In genomic region chr7:129908181-129908580, GRCh38 we compare ENCODE assay signal across 20 cellular contexts. TPM values are rescaled to one million over a fixed set of nuclear protein-coding genes. Genes with fewer than 3 reads are reported as not detected.
DNase-seq lines count a peak whose midpoint lies in the region; ATAC-seq, FAIRE-seq and TF ChIP-seq lines count a peak whose summit lies in the region.
"Had no signal": no experiment of that assay in that cellular context is flagged by ENCODE, and none has a peak within 500 bp of the region (broad histone marks: within the 10 kb centered on the region; RNA-seq: fewer than 3 reads in every experiment).

No MANE protein-coding gene starts in this region.

- H3K9ac ChIP-seq in SK-N-MC (ENCODE audit: insufficient read length) = peak overlapping the region; percentile 4

- no peak for FAIRE-seq in small intestine (lab: Jason Lieb, UNC)
- FAIRE-seq in frontal cortex (lab: Jason Lieb, UNC) = no peak
- FAIRE-seq: TTC549 had no signal

- peak overlapping the region in 3 of 7 donors; percentile 7 to 24 (median 10) for H3K4me3 Mint-ChIP-seq in CD8-positive, alpha-beta memory T cell
- H3K4me3 Mint-ChIP-seq: activated naive CD4-positive, alpha-beta T cell treated with anti-CD3 and anti-CD28 coated beads, Interleukin-2, amount 10 ng/mL, durations not matched to agents 7 days and 5 days; CD14-positive monocyte; nephron progenitor cell had no signal

- H3K9me3 Mint-ChIP-seq in CD8-positive, alpha-beta memory T cell = peaks cover 0 to 1% (median 0%) of the 10 kb centered on the region in 5 donors
- H3K9me3 Mint-ChIP-seq: CD14-positive monocyte; effector memory CD8-positive, alpha-beta T cell; nephron progenitor cell had no signal

- CTCF ChIA-PET in CD8-positive, alpha-beta memory T cell (lab: Charles Lee) = no interaction called here

- H3K27ac Mint-ChIP-seq in CD8-positive, alpha-beta memory T cell = peak overlapping the region in 5 of 8 donors; percentile 17 to 83 (median 58)
- H3K27ac Mint-ChIP-seq: CD14-positive monocyte, nephron progenitor cell had no signal

- no peaks in the 10 kb centered on the region for H3K9me3 ChIP-seq in CD8-positive, alpha-beta memory T cell (ENCODE audit: low read length)
- H3K9me3 ChIP-seq in SK-N-MC (ENCODE audit: low read depth, low read length) (no peaks in the 10 kb centered on the region), small intestine (ENCODE audit: control insufficient read depth, low read depth) (no peaks in the 10 kb centered on the region)
- H3K9me3 ChIP-seq: left lung had no signal

- H3K36me3 ChIP-seq in CD8-positive, alpha-beta memory T cell (ENCODE audit: insufficient read depth, low read length) = no peaks in the 10 kb centered on the region
- 0 out of 2 replicates have a peak, but pooled peaks cover 7% of the 10 kb centered on the region for H3K36me3 ChIP-seq in SK-N-MC (ENCODE audit: insufficient read depth, low read length)
- H3K36me3 ChIP-seq in small intestine (ENCODE audit: control insufficient read depth in 2 of 2, insufficient read depth in 2 of 2, low read length in 2 of 2) = no peaks in the 10 kb centered on the region

- H3K4me3 ChIP-seq in CD8-positive, alpha-beta memory T cell (ENCODE audit: low read length) = no peak overlapping the region
- H3K4me3 ChIP-seq in SK-N-MC = peak overlapping the region; percentile 66
- H3K4me3 ChIP-seq in fibroblast of the aortic adventitia (ENCODE audit: low read depth, low read length) = no peak overlapping the region
- H3K4me3 ChIP-seq in small intestine (ENCODE audit: low read depth in 1 of 2, low read length in 2 of 2) = no peak overlapping the region
- H3K4me3 ChIP-seq: left lung had no signal

- no peaks in the 10 kb centered on the region for H3K27me3 Mint-ChIP-seq in CD8-positive, alpha-beta memory T cell
- H3K27me3 Mint-ChIP-seq: activated naive CD4-positive, alpha-beta T cell treated with anti-CD3 and anti-CD28 coated beads, Interleukin-2, amount 10 ng/mL, durations not matched to agents 7 days and 5 days; effector memory CD8-positive, alpha-beta T cell had no signal

- TF ChIP-seq CTCF in fibroblast of the aortic adventitia (IDR thresholded peaks at IDR 0.05; ENCODE audit: insufficient read depth, low read length) = no peak

- peak; percentile 63 for DNase-seq in AG08395 (ENCODE audit: low spot score)
- no peak for DNase-seq in CD8-positive, alpha-beta memory T cell
- no peak for DNase-seq in SK-N-MC (ENCODE audit: low read depth, low spot score)
- peak; percentile 42 for DNase-seq in fibroblast of the aortic adventitia (ENCODE audit: low read depth)
- no peak for DNase-seq in small intestine
- no peak for DNase-seq in frontal cortex (ENCODE audit: low spot score in 2 of 2)
- no peak for DNase-seq in dedifferentiated amniotic fluid mesenchymal stem cell (ENCODE audit: extremely low spot score)
- DNase-seq: activated naive CD4-positive, alpha-beta T cell treated with anti-CD3 and anti-CD28 coated beads, Interleukin-2, amount 10 ng/mL, durations not matched to agents 7 days and 5 days; caudate nucleus; DND-41; effector memory CD8-positive, alpha-beta T cell; left lung; NCI-H187; NCI-H510A; nephron progenitor cell; right cardiac atrium; stimulated activated CD4-positive, alpha-beta T cell treated with anti-CD3 and anti-CD28 coated beads, Interleukin-1b, Interleukin-23, amount 100 ng/mL, for 48 hours had no signal

- H3K27me3 ChIP-seq in CD8-positive, alpha-beta memory T cell (ENCODE audit: insufficient read depth, low read length, poor library complexity, severe bottlenecking) = no peaks in the 10 kb centered on the region
- no peaks in the 10 kb centered on the region for H3K27me3 ChIP-seq in small intestine (ENCODE audit: control insufficient read depth in 2 of 2, insufficient read depth in 2 of 2, low read length in 2 of 2)
- H3K27me3 ChIP-seq: left lung had no signal

- H3K4me1 Mint-ChIP-seq in CD8-positive, alpha-beta memory T cell = peaks cover 68 to 88% (median 85%) of the 10 kb centered on the region in 3 donors

- peaks cover 21 to 38% (median 26%) of the 10 kb centered on the region in 3 donors for H3K36me3 Mint-ChIP-seq in CD8-positive, alpha-beta memory T cell

- WGBS in small intestine, 3 donors = 59 to 74% (median 70%) methylated on average over 1 of the region's 1 CpG

- POLR2A ChIA-PET in CD8-positive, alpha-beta memory T cell (lab: Charles Lee) = no interaction called here

- H3K4me1 ChIP-seq in CD8-positive, alpha-beta memory T cell (ENCODE audit: insufficient read depth, low read length) = peaks cover 60% of the 10 kb centered on the region
- peaks cover 0 to 10% of the 10 kb centered on the region in 2 donors for H3K4me1 ChIP-seq in small intestine (ENCODE audit: control insufficient read depth in 2 of 2, insufficient read depth in 1 of 2, low read depth in 1 of 2, low read length in 1 of 2)

- ATAC-seq in HG02571 (IDR thresholded peaks at IDR 0.05; ENCODE audit: unreplicated experiment) = no peak
- ATAC-seq: effector memory CD8-positive, alpha-beta T cell; left lung; right cardiac atrium had no signal

- H3K27ac ChIP-seq in CD8-positive, alpha-beta memory T cell (ENCODE audit: low read depth, low read length) = no peak overlapping the region
- peak overlapping the region; percentile 88 for H3K27ac ChIP-seq in SK-N-MC
- no peak overlapping the region for H3K27ac ChIP-seq in small intestine (ENCODE audit: low read depth in 1 of 2, low read length in 1 of 2)
- H3K27ac ChIP-seq: left lung had no signal

RNA-seq across cellular contexts. Expression of gene UBE2H, which starts 44.6 kb away (rescaled TPM):
- 10 to 100 TPM; 15.3 to 21.5 TPM for total RNA-seq in CD8-positive, alpha-beta memory T cell
- polyA plus RNA-seq in CD8-positive, alpha-beta memory T cell = 45.2 TPM
- total RNA-seq in fibroblast of the aortic adventitia (ENCODE audit: low replicate concordance) = 59.5 and 71.6 TPM in 2 replicates
- polyA plus RNA-seq in small intestine = 10 to 100 TPM; 15.0 to 22.1 (median 15.1) TPM
- 73.8 TPM for total RNA-seq in frontal cortex

Comparison
In these comparisons a context has a peak if more than half of its experiments do, and no peak if none do; other contexts are left out.
1. DNase-seq: peak in AG08395 (single experiment) and fibroblast of the aortic adventitia (single experiment); none in CD8-positive, alpha-beta memory T cell (0 of 5), SK-N-MC (single experiment), small intestine (single experiment), frontal cortex (0 of 2) and dedifferentiated amniotic fluid mesenchymal stem cell (single experiment).